ENCODE assay signal across 1 cellular context in genomic region chr2:46300406-46300832, GRCh38.
TF ChIP-seq lines count a peak whose summit lies in the region.

No MANE protein-coding gene starts in this region.

TF ChIP-seq in IMR-90, 13 proteins besides CTCF, POLR2A, EP300 and RAD21 (continued from another document):
- TF ChIP-seq NFE2L2 (IDR thresholded peaks at IDR 0.05; ENCODE audit: low read depth, low read length) (no peak), RCOR1 (IDR thresholded peaks at IDR 0.05; ENCODE audit: insufficient replicate concordance, low read length) (no peak), FOS (IDR thresholded peaks at IDR 0.05; ENCODE audit: low read depth, low read length) (no peak), MXI1 (IDR thresholded peaks at IDR 0.05; ENCODE audit: borderline replicate concordance, low read depth, low read length) (no peak), MAZ (IDR thresholded peaks at IDR 0.05; ENCODE audit: borderline replicate concordance, low read depth, low read length) (no peak), MAFK (IDR thresholded peaks at IDR 0.05; ENCODE audit: low read depth, low read length) (no peak)
